Comparison of ENCODE assay signal across 14 cellular contexts in the genomic region with DNA sequence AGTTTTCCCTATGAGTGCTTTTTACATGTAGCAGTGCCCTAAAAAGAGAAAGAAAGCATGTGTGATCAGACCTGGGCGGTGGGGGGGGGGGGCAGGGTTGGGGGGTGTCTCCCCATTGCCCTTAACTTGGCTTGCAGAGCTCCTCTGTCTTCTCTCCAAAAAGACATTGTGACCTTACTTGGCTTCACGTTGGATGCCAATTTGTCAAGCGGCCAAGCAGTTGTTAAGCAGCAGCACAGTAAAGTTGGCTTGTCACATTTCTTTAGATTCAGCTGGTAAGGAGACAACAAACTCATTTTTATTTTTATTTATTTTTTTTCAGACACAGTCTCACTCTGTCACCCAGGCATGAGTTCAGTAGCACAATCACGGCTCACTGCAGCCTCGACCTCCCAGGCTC. TPM values are rescaled to one million over a fixed set of nuclear protein-coding genes. Genes with fewer than 3 reads are reported as not detected.
DNase-seq lines count a peak whose midpoint lies in the region; ATAC-seq and TF ChIP-seq lines count a peak whose summit lies in the region.
"Had no signal": no experiment of that assay in that cellular context is flagged by ENCODE, and none has a peak within 500 bp of the region (broad histone marks: within the 10 kb centered on the region; RNA-seq: fewer than 3 reads in every experiment).

No MANE protein-coding gene starts in this region.

- intact Hi-C loops in left ventricle myocardium superior (cut with micrococcal nuclease), result no loop called here
- intact Hi-C loops in cardiac septum (cut with DNase I), result no loop called here
- intact Hi-C loops in body of pancreas (cut with DNase I), result no loop called here
- intact Hi-C loops in thyroid gland (cut with DNase I), result no loop called here
- intact Hi-C loops in PC-9 (cut with micrococcal nuclease; ENCODE audit: unreplicated experiment), result loop anchor here (5.0 kb wide), 1 partner anchor 96 kb away; the partner anchor contains the start of gene CDK16

- BruUV-seq in PC-9 (replicated peaks; lab: Mats Ljungman, UMichigan), result no TSS peak

- H3K4me1 ChIP-seq in body of pancreas (no peaks in the 10 kb centered on the region), thyroid gland (peaks cover 4 to 5% of the 10 kb centered on the region in 2 donors), GM23338 (ENCODE audit: insufficient read depth) (peaks cover 3% of the 10 kb centered on the region; the same call in 1 of the 2 replicates), upper lobe of left lung (no peaks in the 10 kb centered on the region), PC-9 (replicated peaks; ENCODE audit: insufficient read depth) (no peaks in the 10 kb centered on the region)
- H3K4me1 ChIP-seq: BE2C had no signal

- no peak for TF ChIP-seq CTCF in body of pancreas (IDR thresholded peaks at IDR 0.05)
- no peak for TF ChIP-seq CTCF in thyroid gland (IDR thresholded peaks at IDR 0.05)
- no peak for TF ChIP-seq CTCF in GM23338 (conservative IDR thresholded peaks at IDR 0.05; ENCODE audit: low read depth in 2 of 2)
- TF ChIP-seq CTCF in upper lobe of left lung (IDR thresholded peaks at IDR 0.05), result no peak
- no peak for TF ChIP-seq CTCF in PC-9 (conservative IDR thresholded peaks at IDR 0.05)

- no peaks in the 10 kb centered on the region for H3K27me3 ChIP-seq in body of pancreas
- H3K27me3 ChIP-seq in thyroid gland, result no peaks in the 10 kb centered on the region
- H3K27me3 ChIP-seq in GM23338 (ENCODE audit: insufficient read depth), result no peaks in the 10 kb centered on the region
- H3K27me3 ChIP-seq in upper lobe of left lung, result no peaks in the 10 kb centered on the region
- no peaks in the 10 kb centered on the region for H3K27me3 ChIP-seq in PC-9 (ENCODE audit: insufficient read depth, low read depth)
- H3K27me3 ChIP-seq: BE2C had no signal

- H3K27ac ChIP-seq in body of pancreas, result no peak overlapping the region
- H3K27ac ChIP-seq in thyroid gland, result peak overlapping the region; percentile 78 to 87 (median 87)
- H3K27ac ChIP-seq in GM23338 (ENCODE audit: low read depth), result no peak overlapping the region
- no peak overlapping the region for H3K27ac ChIP-seq in upper lobe of left lung
- H3K27ac ChIP-seq in PC-9, result no peak overlapping the region
- H3K27ac ChIP-seq: C4-2B had no signal

- 0 out of 2 replicates have a peak, but pooled peaks cover 3% of the 10 kb centered on the region for H3F3A ChIP-seq in GM23338 (replicated peaks; ENCODE audit: low read depth)
- H3F3A ChIP-seq in PC-9 (ENCODE audit: insufficient read depth, low read depth), result no peaks in the 10 kb centered on the region

- H3K27me3 Mint-ChIP-seq in GM23338 (ENCODE audit: insufficient read depth, low read depth, poor library complexity), result peaks cover 2% of the 10 kb centered on the region
- H3K27me3 Mint-ChIP-seq: CD4-positive, alpha-beta memory T cell had no signal

- DNase-seq in left ventricle myocardium superior (peak; percentile 26), cardiac septum (ENCODE audit: low spot score) (no peak), body of pancreas (peak in 3 of 4 donors; percentile 1 to 37 (median 16)), mesenteric fat pad (ENCODE audit: low spot score) (peak; percentile 28), thyroid gland (peak; percentile 71 to 78), GM23338 (ENCODE audit: low spot score) (no peak), upper lobe of left lung (no peak), PC-9 (no peak)

- no peak overlapping the region for H2AFZ ChIP-seq in GM23338
- H2AFZ ChIP-seq in PC-9, result no peak overlapping the region

- 21 to 29% methylated on average over 2 to 3 of the region's 5 CpGs for WGBS in body of pancreas, 2 donors
- WGBS in thyroid gland, 2 donors, result 29 to 32% methylated on average over 4 to 5 of the region's 5 CpGs
- WGBS in upper lobe of left lung, 2 donors, result 56 to 64% methylated on average over 4 to 5 of the region's 5 CpGs

- no peak overlapping the region for H3K27ac Mint-ChIP-seq in GM23338
- H3K27ac Mint-ChIP-seq: CD4-positive, alpha-beta memory T cell; HFFc6 had no signal

- CTCF ChIA-PET in PC-9 (lab: Charles Lee), result no interaction called here

- ATAC-seq in left ventricle myocardium superior (no peak), body of pancreas (no peak), GM23338 (no peak), upper lobe of left lung (ENCODE audit: low FRiP score in 2 of 2) (no peak)

- TF ChIP-seq POLR2A in body of pancreas (IDR thresholded peaks at IDR 0.05) (no peak), thyroid gland (IDR thresholded peaks at IDR 0.05) (no peak), upper lobe of left lung (IDR thresholded peaks at IDR 0.05) (no peak)

- H4K20me1 ChIP-seq in GM23338 (replicated peaks; ENCODE audit: insufficient read depth), result no peaks in the 10 kb centered on the region
- no peaks in the 10 kb centered on the region for H4K20me1 ChIP-seq in PC-9 (ENCODE audit: insufficient read depth)

- H3K4me3 Mint-ChIP-seq in GM23338, result no peak overlapping the region
- H3K4me3 Mint-ChIP-seq: CD4-positive, alpha-beta memory T cell; HFFc6 had no signal

- H3K36me3 ChIP-seq in body of pancreas (replicated peaks in 1 of 2; ENCODE audit: insufficient read depth in 1 of 2, low read depth in 2 of 2), result no peaks in the 10 kb centered on the region
- H3K36me3 ChIP-seq in thyroid gland, result no peaks in the 10 kb centered on the region
- H3K36me3 ChIP-seq in GM23338 (ENCODE audit: insufficient read depth), result no peaks in the 10 kb centered on the region
- H3K36me3 ChIP-seq in upper lobe of left lung, result no peaks in the 10 kb centered on the region
- H3K36me3 ChIP-seq in PC-9 (ENCODE audit: low read depth), result no peaks in the 10 kb centered on the region
- H3K36me3 ChIP-seq: BE2C had no signal

- H3K79me2 ChIP-seq in GM23338 (replicated peaks; ENCODE audit: insufficient read depth) (no peaks in the 10 kb centered on the region), PC-9 (ENCODE audit: low read depth) (no peaks in the 10 kb centered on the region)

- no peaks in the 10 kb centered on the region for H3K9me3 Mint-ChIP-seq in GM23338
- H3K9me3 Mint-ChIP-seq: CD4-positive, alpha-beta memory T cell; HFFc6 had no signal

- H3K4me3 ChIP-seq in body of pancreas, result no peak overlapping the region
- no peak overlapping the region for H3K4me3 ChIP-seq in thyroid gland (replicated peaks in 1 of 3)
- no peak overlapping the region for H3K4me3 ChIP-seq in GM23338
- no peak overlapping the region for H3K4me3 ChIP-seq in upper lobe of left lung
- no peak overlapping the region for H3K4me3 ChIP-seq in PC-9

- no peaks in the 10 kb centered on the region for H3K9me2 ChIP-seq in GM23338 (ENCODE audit: insufficient read depth)
- H3K9me2 ChIP-seq in PC-9 (ENCODE audit: insufficient read depth), result no peaks in the 10 kb centered on the region

- H3K36me3 Mint-ChIP-seq in GM23338 (ENCODE audit: low read depth), result no peaks in the 10 kb centered on the region
- H3K36me3 Mint-ChIP-seq: CD4-positive, alpha-beta memory T cell had no signal

- TF ChIP-seq EP300 in upper lobe of left lung (IDR thresholded peaks at IDR 0.05), result no peak

- H3K4me1 Mint-ChIP-seq in GM23338, result peaks cover 17% of the 10 kb centered on the region; the same call in 2 of the 3 replicates

- no peaks in the 10 kb centered on the region for H3K9me3 ChIP-seq in body of pancreas
- no peaks in the 10 kb centered on the region for H3K9me3 ChIP-seq in thyroid gland
- no peaks in the 10 kb centered on the region for H3K9me3 ChIP-seq in upper lobe of left lung
- no peaks in the 10 kb centered on the region for H3K9me3 ChIP-seq in PC-9 (ENCODE audit: insufficient read depth, low read depth)
- H3K9me3 ChIP-seq: BE2C had no signal

- H3K4me2 ChIP-seq in GM23338, result no peak overlapping the region
- H3K4me2 ChIP-seq in PC-9, result no peak overlapping the region

- POLR2A ChIA-PET in PC-9 (lab: Charles Lee; ENCODE audit: unreplicated experiment), result no interaction called here

TF ChIP-seq in GM23338, 12 proteins besides CTCF, POLR2A, EP300 and RAD21 (continues in another document):
- TF ChIP-seq, protein P1, sequence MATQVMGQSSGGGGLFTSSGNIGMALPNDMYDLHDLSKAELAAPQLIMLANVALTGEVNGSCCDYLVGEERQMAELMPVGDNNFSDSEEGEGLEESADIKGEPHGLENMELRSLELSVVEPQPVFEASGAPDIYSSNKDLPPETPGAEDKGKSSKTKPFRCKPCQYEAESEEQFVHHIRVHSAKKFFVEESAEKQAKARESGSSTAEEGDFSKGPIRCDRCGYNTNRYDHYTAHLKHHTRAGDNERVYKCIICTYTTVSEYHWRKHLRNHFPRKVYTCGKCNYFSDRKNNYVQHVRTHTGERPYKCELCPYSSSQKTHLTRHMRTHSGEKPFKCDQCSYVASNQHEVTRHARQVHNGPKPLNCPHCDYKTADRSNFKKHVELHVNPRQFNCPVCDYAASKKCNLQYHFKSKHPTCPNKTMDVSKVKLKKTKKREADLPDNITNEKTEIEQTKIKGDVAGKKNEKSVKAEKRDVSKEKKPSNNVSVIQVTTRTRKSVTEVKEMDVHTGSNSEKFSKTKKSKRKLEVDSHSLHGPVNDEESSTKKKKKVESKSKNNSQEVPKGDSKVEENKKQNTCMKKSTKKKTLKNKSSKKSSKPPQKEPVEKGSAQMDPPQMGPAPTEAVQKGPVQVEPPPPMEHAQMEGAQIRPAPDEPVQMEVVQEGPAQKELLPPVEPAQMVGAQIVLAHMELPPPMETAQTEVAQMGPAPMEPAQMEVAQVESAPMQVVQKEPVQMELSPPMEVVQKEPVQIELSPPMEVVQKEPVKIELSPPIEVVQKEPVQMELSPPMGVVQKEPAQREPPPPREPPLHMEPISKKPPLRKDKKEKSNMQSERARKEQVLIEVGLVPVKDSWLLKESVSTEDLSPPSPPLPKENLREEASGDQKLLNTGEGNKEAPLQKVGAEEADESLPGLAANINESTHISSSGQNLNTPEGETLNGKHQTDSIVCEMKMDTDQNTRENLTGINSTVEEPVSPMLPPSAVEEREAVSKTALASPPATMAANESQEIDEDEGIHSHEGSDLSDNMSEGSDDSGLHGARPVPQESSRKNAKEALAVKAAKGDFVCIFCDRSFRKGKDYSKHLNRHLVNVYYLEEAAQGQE (IDR thresholded peaks at IDR 0.05; ENCODE audit: unreplicated experiment), result no peak
- no peak for TF ChIP-seq ZNF114 (CRISPR knock-in tag; IDR thresholded peaks at IDR 0.05)
- no peak for TF ChIP-seq ZNF331 (CRISPR knock-in tag; IDR thresholded peaks at IDR 0.05; ENCODE audit: low read depth)
- TF ChIP-seq NANOG (IDR thresholded peaks at IDR 0.05; ENCODE audit: borderline replicate concordance), result no peak
- TF ChIP-seq CREB1 (CRISPR knock-in tag; IDR thresholded peaks at IDR 0.05; ENCODE audit: low read depth), result no peak

RNA-seq across cellular contexts. Expression of gene ZNF157, which starts 57.3 kb away (rescaled TPM):
- total RNA-seq in left ventricle myocardium superior (not detected), cardiac septum (0.11 TPM), body of pancreas (under 1 TPM in 1 of 2 donors, not detected in 1; 0.26 TPM), mesenteric fat pad (not detected), thyroid gland (1 to 10 TPM in 3 of 4 donors, under 1 TPM in 1; 0.89 to 2.0 (median 1.2) TPM), upper lobe of left lung (1 to 10 TPM in 2 of 6 donors, under 1 TPM in 1, not detected in 3; 0.15 to 1.9 (median 1.0) TPM), PC-9 (2021) (not detected in 2 replicates)
- total RNA-seq in GM23338 (2014; rRNA removed; shearing (Covaris generic)), result 1.2 and 1.5 TPM in 2 replicates
- polyA plus RNA-seq in GM23338 (2016; fragmentation: Nextera tagmentation; extraction: Ambion mirVana), result 0.68 and 0.70 TPM in 2 replicates
- total RNA-seq: H4, HepG2, HFFc6 had no signal
- polyA plus RNA-seq: HepG2 had no signal

Comparison
In these comparisons a context has a peak if more than half of its experiments do, and no peak if none do; other contexts are left out.
1. DNase-seq: peak in left ventricle myocardium superior (single experiment), body of pancreas (3 of 4), mesenteric fat pad (single experiment) and thyroid gland (2 of 2); none in cardiac septum (single experiment), GM23338 (single experiment), upper lobe of left lung (0 of 2) and PC-9 (0 of 2).
2. H3K27ac ChIP-seq: peak in thyroid gland (3 of 3); none in body of pancreas (0 of 4), GM23338 (single experiment), upper lobe of left lung (0 of 4) and PC-9 (single experiment).